29 cellular contexts compared by ENCODE assay signal in the genomic region with DNA sequence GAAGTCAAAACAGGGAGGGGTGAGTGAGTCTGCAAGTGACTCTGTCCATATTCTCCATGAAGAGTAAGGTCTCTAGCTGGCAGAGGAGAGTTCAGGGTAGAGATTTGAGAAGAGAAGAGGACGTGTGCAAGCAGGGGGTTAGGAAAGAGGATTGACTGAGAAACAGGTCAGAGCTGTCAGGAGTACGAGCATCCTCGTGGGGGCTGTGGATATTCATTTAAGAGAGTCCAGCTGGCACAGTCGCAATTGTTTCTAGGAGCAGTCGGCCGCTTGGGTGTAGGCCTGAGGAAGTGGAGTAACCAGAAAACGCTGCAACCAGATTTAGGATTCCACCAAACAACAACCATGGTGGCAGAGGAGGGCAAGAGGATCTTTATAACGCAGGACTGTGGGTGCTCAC. TPM values are rescaled to one million over a fixed set of nuclear protein-coding genes. Genes with fewer than 3 reads are reported as not detected.
DNase-seq lines count a peak whose midpoint lies in the region; ATAC-seq, FAIRE-seq and TF ChIP-seq lines count a peak whose summit lies in the region.
"Had no signal": no experiment of that assay in that cellular context is flagged by ENCODE, and none has a peak within 500 bp of the region (broad histone marks: within the 10 kb centered on the region; RNA-seq: fewer than 3 reads in every experiment).

No MANE protein-coding gene starts in this region.

- H3K27me3 ChIP-seq in BLaER1 treated with 17β-estradiol and CSF1 and Interleukin-3, amounts not matched to agents 10 nM and 100 nM, result no peaks in the 10 kb centered on the region
- H3K27me3 ChIP-seq in adipocyte (replicated peaks; ENCODE audit: control insufficient read depth, insufficient read depth, low read length) (peaks cover 55% of the 10 kb centered on the region), PC-3 (ENCODE audit: low read length) (peaks cover 16% of the 10 kb centered on the region)
- no peaks in the 10 kb centered on the region for H3K27me3 ChIP-seq in naive thymus-derived CD4-positive, alpha-beta T cell (ENCODE audit: control insufficient read depth in 2 of 2, insufficient read depth in 2 of 2, low read length in 2 of 2)
- H3K27me3 ChIP-seq: tibial nerve had no signal

- peaks cover 0 to 12% (median 0%) of the 10 kb centered on the region in 7 donors for H3K4me1 Mint-ChIP-seq in naive thymus-derived CD4-positive, alpha-beta T cell
- H3K4me1 Mint-ChIP-seq: T-helper 17 cell had no signal

- CTCF ChIA-PET in naive thymus-derived CD4-positive, alpha-beta T cell (lab: Charles Lee), result no interaction called here
- CTCF ChIA-PET in PC-3 (lab: Charles Lee), result no interaction called here

- H3K27ac ChIP-seq in BLaER1 treated with 17β-estradiol and CSF1 and Interleukin-3, amounts not matched to agents 10 nM and 100 nM, result peak overlapping the region in 9 of 11 experiments; percentile 26 to 81 (median 73); a peak in 18 of 22 replicates
- H3K27ac ChIP-seq in naive thymus-derived CD4-positive, alpha-beta T cell (ENCODE audit: low read depth, low read length), result no peak overlapping the region
- H3K27ac ChIP-seq in PC-3 (ENCODE audit: low read length), result no peak overlapping the region
- H3K27ac ChIP-seq: tibial nerve had no signal

- no peak for FAIRE-seq in urothelium cell line (lab: Jason Lieb, UNC)
- FAIRE-seq: endothelial cell of umbilical vein, GM12891, H1, HepG2 had no signal

- no peak overlapping the region for H3K4me3 Mint-ChIP-seq in naive thymus-derived CD4-positive, alpha-beta T cell
- H3K4me3 Mint-ChIP-seq: activated naive CD8-positive, alpha-beta T cell; central memory CD8-positive, alpha-beta T cell; natural killer cell treated with Interleukin-12 subunit alpha and Interleukin-12 subunit beta and Interleukin-15 and Interleukin-18, amount 100 ng/mL, for 72 hours; T-helper 17 cell had no signal

- peaks cover 0 to 1% (median 0%) of the 10 kb centered on the region in 11 donors for H3K9me3 Mint-ChIP-seq in naive thymus-derived CD4-positive, alpha-beta T cell
- H3K9me3 Mint-ChIP-seq: central memory CD8-positive, alpha-beta T cell; natural killer cell treated with Interleukin-12 subunit alpha and Interleukin-12 subunit beta and Interleukin-15 and Interleukin-18, amount 100 ng/mL, for 72 hours had no signal

- H4K20me1 ChIP-seq in BLaER1 treated with 17β-estradiol and CSF1 and Interleukin-3, amounts not matched to agents 10 nM and 100 nM, result no peaks in the 10 kb centered on the region
- H4K20me1 ChIP-seq in PC-3 (ENCODE audit: low read length), result no peaks in the 10 kb centered on the region

- BruUV-seq in PC-3 (replicated peaks; lab: Mats Ljungman, UMichigan), result no TSS peak

- no peaks in the 10 kb centered on the region for H3K9me2 ChIP-seq in PC-3 (replicated peaks; ENCODE audit: low read length)

- H3K4me3 ChIP-seq in BLaER1 treated with 17β-estradiol and CSF1 and Interleukin-3, amounts not matched to agents 10 nM and 100 nM, result 0 out of 20 replicates have a peak overlapping the region, but pooled peaks of 1 of the 10 experiments have one; percentile 1
- H3K4me3 ChIP-seq in adipocyte (ENCODE audit: low read length) (no peak overlapping the region), PC-3 (ENCODE audit: low read length) (no peak overlapping the region)
- H3K4me3 ChIP-seq in naive thymus-derived CD4-positive, alpha-beta T cell (ENCODE audit: low read length), result no peak overlapping the region
- H3K4me3 ChIP-seq: smooth muscle cell, tibial nerve had no signal

- H3K79me2 ChIP-seq in PC-3 (ENCODE audit: low read length), result no peaks in the 10 kb centered on the region

- peak; percentile 27 for ATAC-seq in naive thymus-derived CD4-positive, alpha-beta T cell
- ATAC-seq in PC-3, result no peak
- ATAC-seq: HepG2, T-helper 17 cell had no signal

- H3K9ac ChIP-seq in BLaER1 treated with 17β-estradiol and CSF1 and Interleukin-3, amounts not matched to agents 10 nM and 100 nM, result peak overlapping the region in 9 of 11 experiments; percentile 25 to 69 (median 59); a peak in 13 of 22 replicates
- H3K9ac ChIP-seq in adipocyte (ENCODE audit: low read length), result no peak overlapping the region
- H3K9ac ChIP-seq in PC-3 (ENCODE audit: low read length), result no peak overlapping the region

- no peaks in the 10 kb centered on the region for H3K9me3 ChIP-seq in BLaER1 treated with 17β-estradiol and CSF1 and Interleukin-3, amounts not matched to agents 10 nM and 100 nM (replicated peaks in 1 of 11)
- H3K9me3 ChIP-seq in adipocyte (ENCODE audit: control insufficient read depth, low read length) (no peaks in the 10 kb centered on the region), PC-3 (ENCODE audit: low read length) (no peaks in the 10 kb centered on the region)
- H3K9me3 ChIP-seq in naive thymus-derived CD4-positive, alpha-beta T cell (ENCODE audit: control insufficient read depth in 2 of 3, low read length in 3 of 3), result no peaks in the 10 kb centered on the region
- H3K9me3 ChIP-seq: tibial nerve had no signal

- no peak for TF ChIP-seq CTCF in PC-3 (conservative IDR thresholded peaks at IDR 0.05; ENCODE audit: low read depth, low read length)

- H3K4me2 ChIP-seq in BLaER1 treated with 17β-estradiol and CSF1 and Interleukin-3, amounts not matched to agents 10 nM and 100 nM, result peak overlapping the region; percentile 52 to 89 (median 70); a peak in 21 of 22 replicates
- no peak overlapping the region for H3K4me2 ChIP-seq in PC-3 (ENCODE audit: low read length)
- H3K4me2 ChIP-seq: smooth muscle cell had no signal

- H3K36me3 ChIP-seq in BLaER1 treated with 17β-estradiol and CSF1 and Interleukin-3, amounts not matched to agents 10 nM and 100 nM, result no peaks in the 10 kb centered on the region
- H3K36me3 ChIP-seq in adipocyte (ENCODE audit: control insufficient read depth, insufficient read depth, low read length, severe bottlenecking) (no peaks in the 10 kb centered on the region), PC-3 (ENCODE audit: low read depth, low read length) (no peaks in the 10 kb centered on the region)
- H3K36me3 ChIP-seq in naive thymus-derived CD4-positive, alpha-beta T cell (ENCODE audit: control insufficient read depth in 2 of 3, insufficient read depth in 3 of 3, low read length in 3 of 3), result no peaks in the 10 kb centered on the region
- H3K36me3 ChIP-seq: tibial nerve had no signal

- POLR2A ChIA-PET in naive thymus-derived CD4-positive, alpha-beta T cell (lab: Charles Lee), result no interaction called here
- POLR2A ChIA-PET in PC-3 (lab: Charles Lee; ENCODE audit: unreplicated experiment), result no interaction called here

- H3K4me1 ChIP-seq in BLaER1 treated with 17β-estradiol and CSF1 and Interleukin-3, amounts not matched to agents 10 nM and 100 nM, result peaks cover 17 to 32% (median 28%) of the 10 kb centered on the region in 10 experiments
- H3K4me1 ChIP-seq in adipocyte (ENCODE audit: control insufficient read depth, insufficient read depth, low read length), result peaks cover 6% of the 10 kb centered on the region
- no peaks in the 10 kb centered on the region for H3K4me1 ChIP-seq in naive thymus-derived CD4-positive, alpha-beta T cell (ENCODE audit: control insufficient read depth in 2 of 2, insufficient read depth in 2 of 2, low read length in 2 of 2)
- no peaks in the 10 kb centered on the region for H3K4me1 ChIP-seq in PC-3 (ENCODE audit: insufficient read depth, low read length)

- DNase-seq in NCI-H1092 (lab: John Stamatoyannopoulos, UW) (peak; percentile 72), adipocyte (ENCODE audit: low read depth) (peak; percentile 14), PC-3 (no peak), urothelium cell line (ENCODE audit: low spot score) (no peak), NCI-H1417 treated with DMSO at 0.1 percent for 48 hours (lab: John Stamatoyannopoulos, UW) (no peak), inferior parietal cortex (ENCODE audit: extremely low spot score) (no peak)
- no peak for DNase-seq in naive thymus-derived CD4-positive, alpha-beta T cell
- DNase-seq: activated CD4-positive, alpha-beta T cell treated with anti-CD3 and anti-CD28 coated beads for 48 hours; activated CD8-positive, alpha-beta memory T cell treated with anti-CD3 and anti-CD28 coated beads for 24 hours; activated effector memory CD4-positive, alpha-beta T cell treated with Interleukin-2 at 50 U/mL for 16 hours; islet precursor cell; Karpas-422; NCI-H1930; NCI-H226; stimulated activated CD4-positive, alpha-beta T cell treated with anti-CD3 and anti-CD28 coated beads, Interleukin-1b, Interleukin-23, amount 100 ng/mL, for 48 hours; stimulated activated CD8-positive, alpha-beta memory T cell treated with anti-CD3 and anti-CD28 coated beads, Interleukin-4, amount 100 ng/mL, for 48 hours; T-helper 17 cell had no signal

- H3K27me3 Mint-ChIP-seq in naive thymus-derived CD4-positive, alpha-beta T cell, result peaks cover 32 to 56% (median 39%) of the 10 kb centered on the region in 5 donors

- intact Hi-C loops in naive thymus-derived CD4-positive, alpha-beta T cell (cut with micrococcal nuclease), result no loop called here
- intact Hi-C loops in PC-3 (cut with micrococcal nuclease), result no loop called here

- no peaks in the 10 kb centered on the region for H3K36me3 Mint-ChIP-seq in naive thymus-derived CD4-positive, alpha-beta T cell
- H3K36me3 Mint-ChIP-seq: natural killer cell treated with Interleukin-12 subunit alpha and Interleukin-12 subunit beta and Interleukin-15 and Interleukin-18, amount 100 ng/mL, for 72 hours had no signal

- no peaks in the 10 kb centered on the region for H3F3A ChIP-seq in PC-3 (ENCODE audit: low read length, unreplicated experiment)

- no peak overlapping the region for H3K27ac Mint-ChIP-seq in naive thymus-derived CD4-positive, alpha-beta T cell
- H3K27ac Mint-ChIP-seq: activated naive CD8-positive, alpha-beta T cell; natural killer cell treated with Interleukin-12 subunit alpha and Interleukin-12 subunit beta and Interleukin-15 and Interleukin-18, amount 100 ng/mL, for 72 hours; T-helper 17 cell had no signal

- no peak overlapping the region for H2AFZ ChIP-seq in PC-3 (ENCODE audit: low read length)

RNA-seq across cellular contexts. Expression of a gene that starts 27.9 kb away (rescaled TPM):
- 1 to 10 TPM in 1 of 5 experiments, under 1 TPM in 1, not detected in 3; 0.13 to 2.6 TPM for total RNA-seq in naive thymus-derived CD4-positive, alpha-beta T cell
- polyA plus RNA-seq in naive thymus-derived CD4-positive, alpha-beta T cell, result not detected
- total RNA-seq in PC-3 (2014; rRNA removed), result not detected in 2 replicates
- total RNA-seq: osteoblast, T-helper 17 cell, tibial nerve had no signal
- polyA plus RNA-seq: BJ had no signal

Comparison
In these comparisons a context has a peak if more than half of its experiments do, and no peak if none do; other contexts are left out.
1. H3K27ac ChIP-seq: peak in BLaER1 treated with 17β-estradiol and CSF1 and Interleukin-3, amounts not matched to agents 10 nM and 100 nM (9 of 11); none in naive thymus-derived CD4-positive, alpha-beta T cell (single experiment) and PC-3 (single experiment).
2. H3K9ac ChIP-seq: peak in BLaER1 treated with 17β-estradiol and CSF1 and Interleukin-3, amounts not matched to agents 10 nM and 100 nM (9 of 11); none in adipocyte (single experiment) and PC-3 (single experiment).
3. DNase-seq: peak in NCI-H1092 (single experiment) and adipocyte (single experiment); none in naive thymus-derived CD4-positive, alpha-beta T cell (0 of 9), PC-3 (single experiment), urothelium cell line (single experiment), NCI-H1417 treated with DMSO at 0.1 percent for 48 hours (single experiment) and inferior parietal cortex (single experiment).